Comparison of ENCODE assay signal across 8 cellular contexts in the genomic region with DNA sequence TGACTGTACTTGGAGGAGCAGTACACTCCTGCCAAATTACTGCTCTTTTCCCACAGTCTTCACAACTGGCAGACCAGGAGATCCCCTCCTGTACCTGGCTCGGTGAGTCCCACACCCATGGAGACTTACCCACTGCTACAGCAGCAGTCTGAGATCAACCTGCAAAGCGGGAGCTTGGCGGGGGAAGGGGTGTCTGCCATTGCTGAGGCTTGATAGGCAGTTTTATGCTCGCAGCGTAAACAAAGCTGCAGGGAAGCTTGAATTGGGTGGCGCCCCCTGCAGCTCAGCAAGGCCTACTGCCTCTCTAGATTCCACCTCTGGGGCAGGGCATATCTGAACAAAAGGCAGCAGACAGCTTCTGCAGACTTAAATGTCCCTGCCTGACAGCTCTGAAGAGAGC.
DNase-seq lines count a peak whose midpoint lies in the region; ATAC-seq and TF ChIP-seq lines count a peak whose summit lies in the region.
"Not testable (repeated sequence)": the region's sequence is repeated elsewhere in the genome, so short reads cannot be mapped to it uniquely, and the experiment has no call there.

No MANE protein-coding gene starts in this region.

- not testable (repeated sequence) for H4K8ac ChIP-seq in neuronal stem cell (ENCODE audit: low read depth, low read length)

- CTCF ChIA-PET in HEK293 (lab: Yijun Ruan, JAX): interaction anchor here (0.6 to 2.2 kb wide), 4 partner anchors 9 to 211 kb away, joined by 3 to 9 read pairs (median 4); no protein-coding TSS in a partner anchor

- peak overlapping the region; percentile 77 for H2AFZ ChIP-seq in neuronal stem cell (ENCODE audit: low read length)

- not testable (repeated sequence) for H3K14ac ChIP-seq in neuronal stem cell (ENCODE audit: low read length)

- not testable (repeated sequence) for DNase-seq in LNCaP clone FGC (ENCODE audit: low read depth); neuronal stem cell (ENCODE audit: low spot score)
- DNase-seq in NT2/D1 (ENCODE audit: low read depth, low spot score): peak; percentile 75
- peak; percentile 5 for DNase-seq in activated CD4-positive, alpha-beta T cell treated with anti-CD3 and anti-CD28 coated beads for 48 hours
- DNase-seq in left cardiac atrium: peak; percentile 16
- peak; percentile 14 for DNase-seq in iPS-NIHi11 (ENCODE audit: low spot score)

- no CpG with 5 or more reads among the region's 6 CpGs for WGBS in neuronal stem cell (ENCODE audit: extremely low coverage in 2 of 2, insufficient read length in 2 of 2, insufficient replicate concordance in 1 of 2), 2 donors

- H4K91ac ChIP-seq in neuronal stem cell (ENCODE audit: low read depth, low read length, poor library complexity): not testable (repeated sequence)

- H2BK120ac ChIP-seq in neuronal stem cell (ENCODE audit: low read depth, low read length): not testable (repeated sequence)

- not testable (repeated sequence) for H3K27ac ChIP-seq in DOHH2 (ENCODE audit: low read depth, low read length); HEK293 (ENCODE audit: extremely low read depth, low read depth, low read length); neuronal stem cell (replicated peaks; ENCODE audit: low read length)

- ATAC-seq in left cardiac atrium: not testable (repeated sequence)

- not testable (repeated sequence) for H3K9me2 ChIP-seq in DOHH2 (replicated peaks; ENCODE audit: control insufficient read depth, low read length)

- not testable (repeated sequence) for H2BK5ac ChIP-seq in neuronal stem cell (ENCODE audit: low read length)

- POLR2A ChIA-PET in HEK293 (lab: Yijun Ruan, JAX): not testable (repeated sequence)

- H3K4me2 ChIP-seq in DOHH2 (ENCODE audit: low read length); neuronal stem cell (ENCODE audit: insufficient read depth, low read length, poor library complexity, severe bottlenecking): not testable (repeated sequence)

- not testable (repeated sequence) for H2BK15ac ChIP-seq in neuronal stem cell (ENCODE audit: low read length)

- intact Hi-C loops in left cardiac atrium (cut with DNase I): not testable (repeated sequence)

- not testable (repeated sequence) for H3K36me3 ChIP-seq in DOHH2 (ENCODE audit: control insufficient read depth, low read length); HEK293 (ENCODE audit: control insufficient read depth in 2 of 2, insufficient read depth in 1 of 2, low read length in 2 of 2); NT2/D1 (ENCODE audit: insufficient read depth, insufficient read length, low read length); neuronal stem cell (replicated peaks in 1 of 2; ENCODE audit: control insufficient read depth in 2 of 2, insufficient read depth in 2 of 2, low read length in 2 of 2)

- not testable (repeated sequence) for H3K27me3 ChIP-seq in DOHH2 (ENCODE audit: control insufficient read depth, low read length); NT2/D1 (ENCODE audit: insufficient read depth, insufficient read length); neuronal stem cell (ENCODE audit: control insufficient read depth in 3 of 3, insufficient read depth in 3 of 3, low read depth in 1 of 3, low read length in 3 of 3)

- H3K9ac ChIP-seq in NT2/D1 (ENCODE audit: insufficient read length, low read depth); neuronal stem cell (ENCODE audit: low read depth, low read length, poor library complexity): not testable (repeated sequence)

- not testable (repeated sequence) for H3K9me3 ChIP-seq in DOHH2 (ENCODE audit: control insufficient read depth, insufficient read depth, low read length); HEK293 (ENCODE audit: control insufficient read depth, insufficient read depth, low read depth, low read length); NT2/D1 (ENCODE audit: insufficient read depth, low read length); neuronal stem cell (replicated peaks in 1 of 2; ENCODE audit: control insufficient read depth in 2 of 2, insufficient read depth in 1 of 2, low read depth in 1 of 2, low read length in 2 of 2)

- not testable (repeated sequence) for H2BK12ac ChIP-seq in neuronal stem cell (ENCODE audit: low read length)

- TF ChIP-seq CTCF in DOHH2 (IDR thresholded peaks at IDR 0.05; ENCODE audit: low read depth, low read length, poor library complexity, severe bottlenecking) (peak; percentile 23), LNCaP clone FGC (IDR thresholded peaks at IDR 0.05; ENCODE audit: control insufficient read depth, extremely low read depth, insufficient read depth) (0 out of 2 replicates have a peak, but pooled peaks have one; percentile 3)
- not testable (repeated sequence) for TF ChIP-seq CTCF in HEK293 (tag by site-specific recombination; IDR thresholded peaks at IDR 0.05)

- not testable (repeated sequence) for H3K4me3 ChIP-seq in DOHH2 (ENCODE audit: low read length); HEK293 (ENCODE audit: low read depth, low read length); LNCaP clone FGC (ENCODE audit: low read depth, low read length); NT2/D1 (ENCODE audit: insufficient read length, low read depth); neuronal stem cell (ENCODE audit: low read length in 2 of 2)

- not testable (repeated sequence) for H3K4me1 ChIP-seq in DOHH2 (ENCODE audit: control insufficient read depth, low read length); HEK293 (ENCODE audit: control insufficient read depth, insufficient read depth, low read length); NT2/D1 (ENCODE audit: insufficient read depth, insufficient read length); neuronal stem cell (ENCODE audit: control insufficient read depth in 2 of 2, insufficient read depth in 1 of 2, low read depth in 1 of 2, low read length in 2 of 2)

- H3K79me1 ChIP-seq in neuronal stem cell (ENCODE audit: low read depth, low read length): not testable (repeated sequence)

- not testable (repeated sequence) for H3F3A ChIP-seq in DOHH2 (ENCODE audit: control insufficient read depth, insufficient read depth)

- not testable (repeated sequence) for H3K23ac ChIP-seq in neuronal stem cell (ENCODE audit: low read depth, low read length, poor library complexity)

- H4K20me1 ChIP-seq in DOHH2 (ENCODE audit: control insufficient read depth, insufficient read depth, low read depth, low read length): not testable (repeated sequence)

- H2AK5ac ChIP-seq in neuronal stem cell (ENCODE audit: low read depth, low read length): not testable (repeated sequence)

- H3K79me2 ChIP-seq in DOHH2 (ENCODE audit: control insufficient read depth, low read length): not testable (repeated sequence)

- H3K4ac ChIP-seq in neuronal stem cell (ENCODE audit: low read length): not testable (repeated sequence)

- H3K18ac ChIP-seq in neuronal stem cell (ENCODE audit: low read length): peak overlapping the region; percentile 66

TF ChIP-seq in HEK293, 187 proteins besides CTCF, POLR2A, EP300 and RAD21:
- TF ChIP-seq ZNF2 (tag by site-specific recombination; IDR thresholded peaks at IDR 0.05): 0 out of 2 replicates have a peak, but pooled peaks have one; percentile 29
